ENCODE assay signal across 1 cellular context in the genomic region with DNA sequence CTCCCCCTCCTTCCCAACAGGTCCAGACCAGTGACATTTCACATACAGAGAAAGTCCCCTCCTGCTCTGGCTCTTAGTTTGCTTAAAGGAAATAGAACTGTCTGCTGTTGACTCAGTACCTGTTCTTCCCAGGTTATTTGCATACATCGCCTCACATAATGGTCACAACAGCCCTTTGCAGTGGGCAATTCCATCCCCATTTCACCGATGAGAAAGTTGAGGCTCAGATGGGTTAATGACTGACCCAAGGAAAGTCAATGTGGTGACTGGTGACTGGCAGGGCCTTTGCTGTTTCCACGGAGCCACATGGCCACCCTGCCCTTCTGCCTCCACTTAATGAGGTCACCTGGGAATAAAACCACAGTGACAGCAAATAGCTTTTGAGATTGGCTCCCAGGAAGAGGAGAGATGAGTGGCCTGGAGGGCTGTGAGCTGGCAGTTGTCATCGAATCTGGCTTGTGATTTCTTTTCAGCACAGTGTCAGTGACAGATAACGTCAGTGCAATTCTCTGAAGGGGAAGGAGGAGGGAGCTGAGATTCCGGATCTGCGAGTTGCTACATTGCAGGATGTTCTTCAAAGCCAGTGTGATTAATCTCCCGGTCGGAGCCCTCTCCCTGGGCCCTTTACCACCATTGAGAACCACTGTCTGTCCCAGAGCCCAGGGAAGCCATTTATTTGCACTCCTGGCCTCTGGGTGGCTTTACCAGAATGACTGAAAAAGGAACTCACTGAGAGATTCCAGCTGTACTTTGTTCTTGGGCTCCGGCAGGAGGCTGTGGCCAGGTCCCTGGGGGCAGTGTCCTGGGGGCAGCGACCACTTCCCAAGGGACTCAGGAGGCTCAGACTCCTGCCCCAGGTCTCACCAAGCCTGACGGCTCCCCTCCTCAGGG.
A peak's percentile ranks its signal among the peaks of the same experiment; 100 is the strongest.
TF ChIP-seq lines count a peak whose summit lies in the region.

No MANE protein-coding gene starts in this region.

TF ChIP-seq in GM12878, 131 proteins besides CTCF, POLR2A, EP300 and RAD21 (continued from another document and continues in another):
- peak; percentile 69 for TF ChIP-seq DPF2 (IDR thresholded peaks at IDR 0.05)
- no peak for TF ChIP-seq TBL1XR1 (IDR thresholded peaks at IDR 0.05; ENCODE audit: low read depth, low read length)
- no peak for TF ChIP-seq CHD2 (IDR thresholded peaks at IDR 0.05; ENCODE audit: borderline replicate concordance, low read depth, low read length)
- TF ChIP-seq, protein P1, sequence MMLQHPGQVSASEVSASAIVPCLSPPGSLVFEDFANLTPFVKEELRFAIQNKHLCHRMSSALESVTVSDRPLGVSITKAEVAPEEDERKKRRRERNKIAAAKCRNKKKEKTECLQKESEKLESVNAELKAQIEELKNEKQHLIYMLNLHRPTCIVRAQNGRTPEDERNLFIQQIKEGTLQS (IDR thresholded peaks at IDR 0.05; ENCODE audit: borderline replicate concordance, extremely low read depth, low read depth, low read length): no peak
- TF ChIP-seq ETV6 (conservative IDR thresholded peaks at IDR 0.05 in 1 of 2, IDR thresholded peaks at IDR 0.05 in 1 of 2; ENCODE audit: borderline replicate concordance in 1 of 2, low read depth in 1 of 2): no peak; a peak in 1 of 4 replicates
- 0 out of 2 replicates have a peak, but pooled peaks have one; percentile 16 for TF ChIP-seq CREB1 (IDR thresholded peaks at IDR 0.05; ENCODE audit: low read depth)
- TF ChIP-seq NFXL1 (IDR thresholded peaks at IDR 0.05; ENCODE audit: borderline replicate concordance): no peak
- peak; percentile 82; the same call in 1 of the 2 replicates for TF ChIP-seq TCF12 (IDR thresholded peaks at IDR 0.05; ENCODE audit: low read depth, low read length)
- TF ChIP-seq BHLHE40 (IDR thresholded peaks at IDR 0.05; ENCODE audit: borderline replicate concordance in 1 of 2, low read depth in 2 of 2, low read length in 1 of 2): peak; percentile 41 to 48; a peak in 2 of 4 replicates
- no peak for TF ChIP-seq MTA3 (IDR thresholded peaks at IDR 0.05; ENCODE audit: borderline replicate concordance, low read length)
- TF ChIP-seq POLR2AphosphoS5 (IDR thresholded peaks at IDR 0.05; ENCODE audit: low read length): no peak
- no peak for TF ChIP-seq HCFC1 (IDR thresholded peaks at IDR 0.05; ENCODE audit: low read length)
- TF ChIP-seq, protein P2, sequence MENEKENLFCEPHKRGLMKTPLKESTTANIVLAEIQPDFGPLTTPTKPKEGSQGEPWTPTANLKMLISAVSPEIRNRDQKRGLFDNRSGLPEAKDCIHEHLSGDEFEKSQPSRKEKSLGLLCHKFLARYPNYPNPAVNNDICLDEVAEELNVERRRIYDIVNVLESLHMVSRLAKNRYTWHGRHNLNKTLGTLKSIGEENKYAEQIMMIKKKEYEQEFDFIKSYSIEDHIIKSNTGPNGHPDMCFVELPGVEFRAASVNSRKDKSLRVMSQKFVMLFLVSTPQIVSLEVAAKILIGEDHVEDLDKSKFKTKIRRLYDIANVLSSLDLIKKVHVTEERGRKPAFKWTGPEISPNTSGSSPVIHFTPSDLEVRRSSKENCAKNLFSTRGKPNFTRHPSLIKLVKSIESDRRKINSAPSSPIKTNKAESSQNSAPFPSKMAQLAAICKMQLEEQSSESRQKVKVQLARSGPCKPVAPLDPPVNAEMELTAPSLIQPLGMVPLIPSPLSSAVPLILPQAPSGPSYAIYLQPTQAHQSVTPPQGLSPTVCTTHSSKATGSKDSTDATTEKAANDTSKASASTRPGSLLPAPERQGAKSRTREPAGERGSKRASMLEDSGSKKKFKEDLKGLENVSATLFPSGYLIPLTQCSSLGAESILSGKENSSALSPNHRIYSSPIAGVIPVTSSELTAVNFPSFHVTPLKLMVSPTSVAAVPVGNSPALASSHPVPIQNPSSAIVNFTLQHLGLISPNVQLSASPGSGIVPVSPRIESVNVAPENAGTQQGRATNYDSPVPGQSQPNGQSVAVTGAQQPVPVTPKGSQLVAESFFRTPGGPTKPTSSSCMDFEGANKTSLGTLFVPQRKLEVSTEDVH (IDR thresholded peaks at IDR 0.05; ENCODE audit: low read depth, partially characterized antibody): peak; percentile 12
- TF ChIP-seq SREBF1 (IDR thresholded peaks at IDR 0.05; ENCODE audit: low read length): no peak
- peak; percentile 91 for TF ChIP-seq GATAD2B (conservative IDR thresholded peaks at IDR 0.05; ENCODE audit: low read depth)
- TF ChIP-seq JUNB (IDR thresholded peaks at IDR 0.05): no peak
- TF ChIP-seq PAX8 (IDR thresholded peaks at IDR 0.05): no peak
- TF ChIP-seq SRF (IDR thresholded peaks at IDR 0.05; ENCODE audit: low read depth in 2 of 2, low read length in 2 of 2): no peak
- 0 out of 2 replicates have a peak, but pooled peaks have one; percentile 31 for TF ChIP-seq PAX5 (IDR thresholded peaks at IDR 0.05; ENCODE audit: borderline replicate concordance, low read depth, low read length)
- TF ChIP-seq TAF1 (IDR thresholded peaks at IDR 0.05; ENCODE audit: borderline replicate concordance, low read depth, low read length): no peak
- peak; percentile 55 for TF ChIP-seq ZNF24 (IDR thresholded peaks at IDR 0.05)
- no peak for TF ChIP-seq ZZZ3 (IDR thresholded peaks at IDR 0.05; ENCODE audit: control insufficient read depth, insufficient read length, low read depth)
- no peak for TF ChIP-seq CEBPB (IDR thresholded peaks at IDR 0.05; ENCODE audit: borderline replicate concordance in 1 of 2, low read depth in 2 of 2, low read length in 2 of 2)
- TF ChIP-seq, protein P3, sequence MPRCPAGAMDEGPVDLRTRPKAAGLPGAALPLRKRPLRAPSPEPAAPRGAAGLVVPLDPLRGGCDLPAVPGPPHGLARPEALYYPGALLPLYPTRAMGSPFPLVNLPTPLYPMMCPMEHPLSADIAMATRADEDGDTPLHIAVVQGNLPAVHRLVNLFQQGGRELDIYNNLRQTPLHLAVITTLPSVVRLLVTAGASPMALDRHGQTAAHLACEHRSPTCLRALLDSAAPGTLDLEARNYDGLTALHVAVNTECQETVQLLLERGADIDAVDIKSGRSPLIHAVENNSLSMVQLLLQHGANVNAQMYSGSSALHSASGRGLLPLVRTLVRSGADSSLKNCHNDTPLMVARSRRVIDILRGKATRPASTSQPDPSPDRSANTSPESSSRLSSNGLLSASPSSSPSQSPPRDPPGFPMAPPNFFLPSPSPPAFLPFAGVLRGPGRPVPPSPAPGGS (IDR thresholded peaks at IDR 0.05; ENCODE audit: borderline replicate concordance, insufficient read depth, low read depth, low read length, poor library complexity, severe bottlenecking): no peak
- TF ChIP-seq MXI1 (IDR thresholded peaks at IDR 0.05; ENCODE audit: low read depth, low read length): no peak
- TF ChIP-seq, protein P4, sequence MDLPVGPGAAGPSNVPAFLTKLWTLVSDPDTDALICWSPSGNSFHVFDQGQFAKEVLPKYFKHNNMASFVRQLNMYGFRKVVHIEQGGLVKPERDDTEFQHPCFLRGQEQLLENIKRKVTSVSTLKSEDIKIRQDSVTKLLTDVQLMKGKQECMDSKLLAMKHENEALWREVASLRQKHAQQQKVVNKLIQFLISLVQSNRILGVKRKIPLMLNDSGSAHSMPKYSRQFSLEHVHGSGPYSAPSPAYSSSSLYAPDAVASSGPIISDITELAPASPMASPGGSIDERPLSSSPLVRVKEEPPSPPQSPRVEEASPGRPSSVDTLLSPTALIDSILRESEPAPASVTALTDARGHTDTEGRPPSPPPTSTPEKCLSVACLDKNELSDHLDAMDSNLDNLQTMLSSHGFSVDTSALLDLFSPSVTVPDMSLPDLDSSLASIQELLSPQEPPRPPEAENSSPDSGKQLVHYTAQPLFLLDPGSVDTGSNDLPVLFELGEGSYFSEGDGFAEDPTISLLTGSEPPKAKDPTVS (IDR thresholded peaks at IDR 0.05; ENCODE audit: low read depth, low read length): no peak
- TF ChIP-seq SP1 (IDR thresholded peaks at IDR 0.05; ENCODE audit: low read depth, low read length): no peak
- TF ChIP-seq RCOR1 (conservative IDR thresholded peaks at IDR 0.05; ENCODE audit: low read depth, low read length): peak; percentile 79
- no peak for TF ChIP-seq ASH2L (IDR thresholded peaks at IDR 0.05; ENCODE audit: borderline replicate concordance, low read depth)
- TF ChIP-seq CREM (IDR thresholded peaks at IDR 0.05; ENCODE audit: low read depth): no peak
- TF ChIP-seq CBX5 (IDR thresholded peaks at IDR 0.05; ENCODE audit: low read depth): no peak
- no peak for TF ChIP-seq SUZ12 (IDR thresholded peaks at IDR 0.05; ENCODE audit: unreplicated experiment)
- TF ChIP-seq, protein P5, sequence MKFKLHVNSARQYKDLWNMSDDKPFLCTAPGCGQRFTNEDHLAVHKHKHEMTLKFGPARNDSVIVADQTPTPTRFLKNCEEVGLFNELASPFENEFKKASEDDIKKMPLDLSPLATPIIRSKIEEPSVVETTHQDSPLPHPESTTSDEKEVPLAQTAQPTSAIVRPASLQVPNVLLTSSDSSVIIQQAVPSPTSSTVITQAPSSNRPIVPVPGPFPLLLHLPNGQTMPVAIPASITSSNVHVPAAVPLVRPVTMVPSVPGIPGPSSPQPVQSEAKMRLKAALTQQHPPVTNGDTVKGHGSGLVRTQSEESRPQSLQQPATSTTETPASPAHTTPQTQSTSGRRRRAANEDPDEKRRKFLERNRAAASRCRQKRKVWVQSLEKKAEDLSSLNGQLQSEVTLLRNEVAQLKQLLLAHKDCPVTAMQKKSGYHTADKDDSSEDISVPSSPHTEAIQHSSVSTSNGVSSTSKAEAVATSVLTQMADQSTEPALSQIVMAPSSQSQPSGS (IDR thresholded peaks at IDR 0.05; ENCODE audit: low read length): peak; percentile 49; the same call in 1 of the 2 replicates
- peak; percentile 97 for TF ChIP-seq MEF2B (IDR thresholded peaks at IDR 0.05; ENCODE audit: partially characterized antibody, poor library complexity, severe bottlenecking)
- TF ChIP-seq, protein P6, sequence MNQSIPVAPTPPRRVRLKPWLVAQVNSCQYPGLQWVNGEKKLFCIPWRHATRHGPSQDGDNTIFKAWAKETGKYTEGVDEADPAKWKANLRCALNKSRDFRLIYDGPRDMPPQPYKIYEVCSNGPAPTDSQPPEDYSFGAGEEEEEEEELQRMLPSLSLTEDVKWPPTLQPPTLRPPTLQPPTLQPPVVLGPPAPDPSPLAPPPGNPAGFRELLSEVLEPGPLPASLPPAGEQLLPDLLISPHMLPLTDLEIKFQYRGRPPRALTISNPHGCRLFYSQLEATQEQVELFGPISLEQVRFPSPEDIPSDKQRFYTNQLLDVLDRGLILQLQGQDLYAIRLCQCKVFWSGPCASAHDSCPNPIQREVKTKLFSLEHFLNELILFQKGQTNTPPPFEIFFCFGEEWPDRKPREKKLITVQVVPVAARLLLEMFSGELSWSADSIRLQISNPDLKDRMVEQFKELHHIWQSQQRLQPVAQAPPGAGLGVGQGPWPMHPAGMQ (IDR thresholded peaks at IDR 0.05; ENCODE audit: borderline replicate concordance): no peak
- TF ChIP-seq, protein P7, sequence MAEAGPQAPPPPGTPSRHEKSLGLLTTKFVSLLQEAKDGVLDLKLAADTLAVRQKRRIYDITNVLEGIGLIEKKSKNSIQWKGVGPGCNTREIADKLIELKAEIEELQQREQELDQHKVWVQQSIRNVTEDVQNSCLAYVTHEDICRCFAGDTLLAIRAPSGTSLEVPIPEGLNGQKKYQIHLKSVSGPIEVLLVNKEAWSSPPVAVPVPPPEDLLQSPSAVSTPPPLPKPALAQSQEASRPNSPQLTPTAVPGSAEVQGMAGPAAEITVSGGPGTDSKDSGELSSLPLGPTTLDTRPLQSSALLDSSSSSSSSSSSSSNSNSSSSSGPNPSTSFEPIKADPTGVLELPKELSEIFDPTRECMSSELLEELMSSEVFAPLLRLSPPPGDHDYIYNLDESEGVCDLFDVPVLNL (IDR thresholded peaks at IDR 0.05; ENCODE audit: low read depth, low read length): no peak
- TF ChIP-seq, protein P8, sequence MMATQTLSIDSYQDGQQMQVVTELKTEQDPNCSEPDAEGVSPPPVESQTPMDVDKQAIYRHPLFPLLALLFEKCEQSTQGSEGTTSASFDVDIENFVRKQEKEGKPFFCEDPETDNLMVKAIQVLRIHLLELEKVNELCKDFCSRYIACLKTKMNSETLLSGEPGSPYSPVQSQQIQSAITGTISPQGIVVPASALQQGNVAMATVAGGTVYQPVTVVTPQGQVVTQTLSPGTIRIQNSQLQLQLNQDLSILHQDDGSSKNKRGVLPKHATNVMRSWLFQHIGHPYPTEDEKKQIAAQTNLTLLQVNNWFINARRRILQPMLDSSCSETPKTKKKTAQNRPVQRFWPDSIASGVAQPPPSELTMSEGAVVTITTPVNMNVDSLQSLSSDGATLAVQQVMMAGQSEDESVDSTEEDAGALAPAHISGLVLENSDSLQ (IDR thresholded peaks at IDR 0.05): peak; percentile 93
- no peak for TF ChIP-seq TARDBP (IDR thresholded peaks at IDR 0.05; ENCODE audit: borderline replicate concordance)
- peak; percentile 69 for TF ChIP-seq RELA (IDR thresholded peaks at IDR 0.05; ENCODE audit: borderline replicate concordance, partially characterized antibody)
- TF ChIP-seq, protein P9, sequence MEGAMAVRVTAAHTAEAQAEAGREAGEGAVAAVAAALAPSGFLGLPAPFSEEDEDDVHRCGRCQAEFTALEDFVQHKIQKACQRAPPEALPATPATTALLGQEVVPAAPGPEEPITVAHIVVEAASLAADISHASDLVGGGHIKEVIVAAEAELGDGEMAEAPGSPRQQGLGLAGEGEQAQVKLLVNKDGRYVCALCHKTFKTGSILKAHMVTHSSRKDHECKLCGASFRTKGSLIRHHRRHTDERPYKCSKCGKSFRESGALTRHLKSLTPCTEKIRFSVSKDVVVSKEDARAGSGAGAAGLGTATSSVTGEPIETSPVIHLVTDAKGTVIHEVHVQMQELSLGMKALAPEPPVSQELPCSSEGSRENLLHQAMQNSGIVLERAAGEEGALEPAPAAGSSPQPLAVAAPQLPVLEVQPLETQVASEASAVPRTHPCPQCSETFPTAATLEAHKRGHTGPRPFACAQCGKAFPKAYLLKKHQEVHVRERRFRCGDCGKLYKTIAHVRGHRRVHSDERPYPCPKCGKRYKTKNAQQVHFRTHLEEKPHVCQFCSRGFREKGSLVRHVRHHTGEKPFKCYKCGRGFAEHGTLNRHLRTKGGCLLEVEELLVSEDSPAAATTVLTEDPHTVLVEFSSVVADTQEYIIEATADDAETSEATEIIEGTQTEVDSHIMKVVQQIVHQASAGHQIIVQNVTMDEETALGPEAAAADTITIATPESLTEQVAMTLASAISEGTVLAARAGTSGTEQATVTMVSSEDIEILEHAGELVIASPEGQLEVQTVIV (IDR thresholded peaks at IDR 0.05; ENCODE audit: borderline replicate concordance, partially characterized antibody): no peak
- 0 out of 2 replicates have a peak, but pooled peaks have one; percentile 18 for TF ChIP-seq EED (IDR thresholded peaks at IDR 0.05; ENCODE audit: low read depth)
- no peak for TF ChIP-seq WRNIP1 (IDR thresholded peaks at IDR 0.05; ENCODE audit: borderline replicate concordance, low read depth, low read length)
- TF ChIP-seq, protein P10, sequence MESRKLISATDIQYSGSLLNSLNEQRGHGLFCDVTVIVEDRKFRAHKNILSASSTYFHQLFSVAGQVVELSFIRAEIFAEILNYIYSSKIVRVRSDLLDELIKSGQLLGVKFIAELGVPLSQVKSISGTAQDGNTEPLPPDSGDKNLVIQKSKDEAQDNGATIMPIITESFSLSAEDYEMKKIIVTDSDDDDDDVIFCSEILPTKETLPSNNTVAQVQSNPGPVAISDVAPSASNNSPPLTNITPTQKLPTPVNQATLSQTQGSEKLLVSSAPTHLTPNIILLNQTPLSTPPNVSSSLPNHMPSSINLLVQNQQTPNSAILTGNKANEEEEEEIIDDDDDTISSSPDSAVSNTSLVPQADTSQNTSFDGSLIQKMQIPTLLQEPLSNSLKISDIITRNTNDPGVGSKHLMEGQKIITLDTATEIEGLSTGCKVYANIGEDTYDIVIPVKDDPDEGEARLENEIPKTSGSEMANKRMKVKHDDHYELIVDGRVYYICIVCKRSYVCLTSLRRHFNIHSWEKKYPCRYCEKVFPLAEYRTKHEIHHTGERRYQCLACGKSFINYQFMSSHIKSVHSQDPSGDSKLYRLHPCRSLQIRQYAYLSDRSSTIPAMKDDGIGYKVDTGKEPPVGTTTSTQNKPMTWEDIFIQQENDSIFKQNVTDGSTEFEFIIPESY (IDR thresholded peaks at IDR 0.05): no peak
- no peak for TF ChIP-seq NR2C2 (IDR thresholded peaks at IDR 0.05; ENCODE audit: borderline replicate concordance, control insufficient read depth, insufficient read length, low read depth)
- no peak for TF ChIP-seq SREBF2 (IDR thresholded peaks at IDR 0.05; ENCODE audit: low read length)
